Comparison of ENCODE assay signal across 36 cellular contexts in the genomic region with DNA sequence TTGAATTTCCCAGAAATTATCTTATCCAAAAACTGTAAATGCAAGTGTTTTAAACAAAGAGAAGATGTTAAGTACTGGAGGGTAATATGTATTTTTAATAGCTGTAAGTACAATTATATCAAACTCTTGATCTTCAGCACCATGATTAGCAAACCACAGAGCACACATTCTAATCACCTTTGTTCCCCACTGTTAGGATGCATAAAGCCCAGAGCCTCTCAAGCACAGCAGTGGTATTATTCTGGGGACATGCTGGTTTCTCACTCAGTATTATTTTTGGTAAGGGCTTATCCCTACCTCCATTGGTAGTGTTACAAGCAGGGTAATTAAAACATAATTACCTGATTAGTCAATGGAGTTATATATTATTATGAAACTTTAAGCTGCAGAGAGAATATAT. TPM values are rescaled to one million over a fixed set of nuclear protein-coding genes. Genes with fewer than 3 reads are reported as not detected.
"Had no signal": no experiment of that assay in that cellular context is flagged by ENCODE, and none has a peak within 500 bp of the region (broad histone marks: within the 10 kb centered on the region; RNA-seq: fewer than 3 reads in every experiment).

No MANE protein-coding gene starts in this region.

- H3K4me3 ChIP-seq: adrenal gland, body of pancreas, breast epithelium, colonic mucosa had no signal

- H3K27ac ChIP-seq: adrenal gland, body of pancreas, brain microvascular endothelial cell, breast epithelium, colonic mucosa, VCaP had no signal

- H3K4me1 Mint-ChIP-seq: activated CD4-positive, alpha-beta memory T cell treated with anti-CD3 and anti-CD28 coated beads, Interleukin-2, amount 10 ng/mL, durations not matched to agents 7 days and 5 days; activated CD4-positive, alpha-beta T cell treated with anti-CD3 and anti-CD28 coated beads for 36 hours; activated CD4-positive, alpha-beta T cell treated with anti-CD3 and anti-CD28 coated beads, Interleukin-2, amount 10 ng/mL, durations not matched to agents 7 days and 5 days; activated CD8-positive, alpha-beta memory T cell treated with anti-CD3 and anti-CD28 coated beads, Interleukin-2, amount 10 ng/mL, durations not matched to agents 7 days and 5 days; activated naive CD8-positive, alpha-beta T cell treated with anti-CD3 and anti-CD28 coated beads for 36 hours; central memory CD8-positive, alpha-beta T cell had no signal

- H3K27ac Mint-ChIP-seq: activated CD4-positive, alpha-beta memory T cell treated with anti-CD3 and anti-CD28 coated beads, Interleukin-2, amount 10 ng/mL, durations not matched to agents 7 days and 5 days; activated CD4-positive, alpha-beta T cell treated with anti-CD3 and anti-CD28 coated beads for 36 hours; activated CD4-positive, alpha-beta T cell treated with anti-CD3 and anti-CD28 coated beads, Interleukin-2, amount 10 ng/mL, durations not matched to agents 7 days and 5 days; activated CD8-positive, alpha-beta memory T cell treated with anti-CD3 and anti-CD28 coated beads, Interleukin-2, amount 10 ng/mL, durations not matched to agents 7 days and 5 days; activated CD8-positive, alpha-beta T cell treated with anti-CD3 and anti-CD28 coated beads, Interleukin-2, amount 10 ng/mL, durations not matched to agents 7 days and 5 days; activated naive CD4-positive, alpha-beta T cell treated with anti-CD3 and anti-CD28 coated beads for 36 hours; activated naive CD4-positive, alpha-beta T cell treated with anti-CD3 and anti-CD28 coated beads, Interleukin-2, amount 50 U/mL, for 72 hours; activated naive CD8-positive, alpha-beta T cell treated with anti-CD3 and anti-CD28 coated beads for 36 hours; activated T-cell treated with anti-CD3 and anti-CD28 coated beads, Interleukin-2, amount 50 U/mL, for 24 hours; activated T-helper 2 cell treated with anti-CD3 and anti-CD28 coated beads, Interferon-gamma antibody, Interleukin-2, Interleukin-4, amounts not matched to agents 10 μg/mL and 5 μg/mL and 100 μg/mL, durations not matched to agents 14 hours and 24 hours and 36 hours; T-helper 1 cell treated with Interleukin-12 subunit alpha and Interleukin-12 subunit beta and Interleukin-4 antibody, amounts not matched to agents 30 μg/mL and 1 μg/mL, for 36 hours; T-helper 2 cell treated with Interferon-gamma antibody and Interleukin-4, amounts not matched to agents 5 μg/mL and 100 μg/mL, for 36 hours had no signal

- ATAC-seq: activated CD4-positive, alpha-beta T cell treated with anti-CD3 and anti-CD28 coated beads for 36 hours; activated CD4-positive, CD25-positive, alpha-beta regulatory T cell treated with anti-CD3 and anti-CD28 coated beads, Interleukin-2, amount 50 U/mL, for 24 hours; activated CD8-positive, alpha-beta memory T cell treated with anti-CD3 and anti-CD28 coated beads, Interleukin-2, amount 10 ng/mL, durations not matched to agents 7 days and 5 days; activated CD8-positive, alpha-beta T cell treated with anti-CD3 and anti-CD28 coated beads, Interleukin-2, amount 10 ng/mL, durations not matched to agents 7 days and 5 days; activated naive CD4-positive, alpha-beta T cell treated with anti-CD3 and anti-CD28 coated beads, Interleukin-2, amount 50 U/mL, for 72 hours; body of pancreas had no signal

- H3K4me3 Mint-ChIP-seq: activated CD4-positive, alpha-beta memory T cell treated with anti-CD3 and anti-CD28 coated beads, Interleukin-2, amount 10 ng/mL, durations not matched to agents 7 days and 5 days; activated CD4-positive, alpha-beta T cell treated with anti-CD3 and anti-CD28 coated beads for 36 hours; activated CD4-positive, alpha-beta T cell treated with anti-CD3 and anti-CD28 coated beads, Interleukin-2, amount 10 ng/mL, durations not matched to agents 7 days and 5 days; activated CD8-positive, alpha-beta memory T cell treated with anti-CD3 and anti-CD28 coated beads, Interleukin-2, amount 10 ng/mL, durations not matched to agents 7 days and 5 days; activated CD8-positive, alpha-beta T cell treated with anti-CD3 and anti-CD28 coated beads, Interleukin-2, amount 10 ng/mL, durations not matched to agents 7 days and 5 days; activated naive CD4-positive, alpha-beta T cell treated with anti-CD3 and anti-CD28 coated beads for 36 hours; activated naive CD8-positive, alpha-beta T cell treated with anti-CD3 and anti-CD28 coated beads for 36 hours; activated T-cell treated with anti-CD3 and anti-CD28 coated beads, Interleukin-2, amount 50 U/mL, for 24 hours; central memory CD8-positive, alpha-beta T cell; T-helper 1 cell treated with Interleukin-12 subunit alpha and Interleukin-12 subunit beta and Interleukin-4 antibody, amounts not matched to agents 30 μg/mL and 1 μg/mL, for 36 hours; T-helper 2 cell treated with Interferon-gamma antibody and Interleukin-4, amounts not matched to agents 5 μg/mL and 100 μg/mL, for 36 hours had no signal

- H3K9me3 Mint-ChIP-seq: activated CD4-positive, alpha-beta memory T cell treated with anti-CD3 and anti-CD28 coated beads, Interleukin-2, amount 10 ng/mL, durations not matched to agents 7 days and 5 days; activated CD4-positive, alpha-beta T cell treated with anti-CD3 and anti-CD28 coated beads, Interleukin-2, amount 10 ng/mL, durations not matched to agents 7 days and 5 days; activated naive CD4-positive, alpha-beta T cell treated with anti-CD3 and anti-CD28 coated beads for 36 hours; activated naive CD4-positive, alpha-beta T cell treated with anti-CD3 and anti-CD28 coated beads, Interleukin-2, amount 50 U/mL, for 72 hours; activated naive CD8-positive, alpha-beta T cell treated with anti-CD3 and anti-CD28 coated beads for 36 hours; activated T-cell treated with anti-CD3 and anti-CD28 coated beads, Interleukin-2, amount 50 U/mL, for 24 hours; activated T-helper 2 cell treated with anti-CD3 and anti-CD28 coated beads, Interferon-gamma antibody, Interleukin-2, Interleukin-4, amounts not matched to agents 10 μg/mL and 5 μg/mL and 100 μg/mL, durations not matched to agents 14 hours and 24 hours and 36 hours; central memory CD8-positive, alpha-beta T cell; T-helper 1 cell treated with Interleukin-12 subunit alpha and Interleukin-12 subunit beta and Interleukin-4 antibody, amounts not matched to agents 30 μg/mL and 1 μg/mL, for 36 hours; T-helper 2 cell treated with Interferon-gamma antibody and Interleukin-4, amounts not matched to agents 5 μg/mL and 100 μg/mL, for 36 hours had no signal

- H3K36me3 ChIP-seq: adrenal gland, brain microvascular endothelial cell, breast epithelium, colonic mucosa had no signal

- H3K27me3 ChIP-seq: body of pancreas, brain microvascular endothelial cell, breast epithelium, colonic mucosa had no signal

- H3K36me3 Mint-ChIP-seq: activated CD8-positive, alpha-beta memory T cell treated with anti-CD3 and anti-CD28 coated beads, Interleukin-2, amount 10 ng/mL, durations not matched to agents 7 days and 5 days; activated naive CD4-positive, alpha-beta T cell treated with anti-CD3 and anti-CD28 coated beads, Interleukin-2, amount 50 U/mL, for 72 hours; activated naive CD8-positive, alpha-beta T cell treated with anti-CD3 and anti-CD28 coated beads for 36 hours had no signal

- DNase-seq: activated CD4-positive, alpha-beta memory T cell treated with anti-CD3 and anti-CD28 coated beads, Interleukin-2, amount 10 ng/mL, durations not matched to agents 7 days and 5 days; activated CD4-positive, alpha-beta T cell treated with anti-CD3 and anti-CD28 coated beads for 1 hour; activated CD4-positive, alpha-beta T cell treated with anti-CD3 and anti-CD28 coated beads for 36 hours; activated CD4-positive, alpha-beta T cell treated with anti-CD3 and anti-CD28 coated beads for 48 hours; activated CD4-positive, alpha-beta T cell treated with anti-CD3 and anti-CD28 coated beads, Interleukin-2, amount 10 ng/mL, durations not matched to agents 7 days and 5 days; activated CD4-positive, alpha-beta T cell treated with anti-CD3 and anti-CD28 coated beads, Interleukin-2, amount 50 U/mL, for 48 hours; activated CD4-positive, CD25-positive, alpha-beta regulatory T cell; activated CD8-positive, alpha-beta memory T cell treated with anti-CD3 and anti-CD28 coated beads for 24 hours; activated CD8-positive, alpha-beta memory T cell treated with anti-CD3 and anti-CD28 coated beads, Interleukin-2, amount 10 ng/mL, durations not matched to agents 7 days and 5 days; activated CD8-positive, alpha-beta memory T cell treated with anti-CD3 and anti-CD28 coated beads, Interleukin-2, amount 50 U/mL, for 48 hours; activated CD8-positive, alpha-beta T cell treated with anti-CD3 and anti-CD28 coated beads, Interleukin-2, amount 10 ng/mL, durations not matched to agents 7 days and 5 days; activated effector memory CD4-positive, alpha-beta T cell treated with Interleukin-2 at 50 U/mL for 16 hours; activated gamma-delta T cell treated with Interleukin-2 at 50 U/mL for 16 hours; activated naive CD4-positive, alpha-beta T cell; activated naive CD4-positive, alpha-beta T cell treated with anti-CD3 and anti-CD28 coated beads for 36 hours; activated naive CD4-positive, alpha-beta T cell treated with anti-CD3 and anti-CD28 coated beads, Interleukin-2, amount 50 U/mL, for 16 hours; activated naive CD8-positive, alpha-beta T cell treated with anti-CD3 and anti-CD28 coated beads for 36 hours; activated T-cell treated with anti-CD3 and anti-CD28 coated beads, Interleukin-2, amount 50 U/mL, for 24 hours; activated T-cell treated with anti-CD3 and anti-CD28 coated beads, Interleukin-2, amount 50 U/mL, for 48 hours; adrenal gland; amniotic stem cell; aorta; body of pancreas; brain microvascular endothelial cell; cerebellar nuclear complex; colonic mucosa; T-helper 2 cell; T-helper 9 cell had no signal

- H3K4me1 ChIP-seq: adrenal gland, body of pancreas, breast epithelium, colonic mucosa had no signal

RNA-seq across cellular contexts. Expression of a gene that starts 41.7 kb away (rescaled TPM):
- total RNA-seq: activated CD4-positive, alpha-beta memory T cell treated with anti-CD3 and anti-CD28 coated beads, Interleukin-2, amount 10 ng/mL, durations not matched to agents 7 days and 5 days; activated CD4-positive, alpha-beta T cell treated with anti-CD3 and anti-CD28 coated beads for 36 hours; activated CD4-positive, alpha-beta T cell treated with anti-CD3 and anti-CD28 coated beads, Interleukin-2, amount 10 ng/mL, durations not matched to agents 7 days and 5 days; activated CD8-positive, alpha-beta memory T cell treated with anti-CD3 and anti-CD28 coated beads, Interleukin-2, amount 10 ng/mL, durations not matched to agents 7 days and 5 days; activated CD8-positive, alpha-beta T cell treated with anti-CD3 and anti-CD28 coated beads, Interleukin-2, amount 10 ng/mL, durations not matched to agents 7 days and 5 days; activated naive CD4-positive, alpha-beta T cell treated with anti-CD3 and anti-CD28 coated beads for 36 hours; activated naive CD8-positive, alpha-beta T cell treated with anti-CD3 and anti-CD28 coated beads for 36 hours; activated T-helper 2 cell treated with anti-CD3 and anti-CD28 coated beads, Interferon-gamma antibody, Interleukin-2, Interleukin-4, amounts not matched to agents 10 μg/mL and 5 μg/mL and 100 μg/mL, durations not matched to agents 14 hours and 24 hours and 36 hours had no signal
